In genomic region chr19:14440049-14440448, GRCh38 we compare ENCODE assay signal across 9 cellular contexts. TPM values are rescaled to one million over a fixed set of nuclear protein-coding genes. Genes with fewer than 3 reads are reported as not detected.
A peak's percentile ranks its signal among the peaks of the same experiment; 100 is the strongest.
DNase-seq lines count a peak whose midpoint lies in the region; ATAC-seq and TF ChIP-seq lines count a peak whose summit lies in the region.
"Had no signal": no experiment of that assay in that cellular context is flagged by ENCODE, and none has a peak within 500 bp of the region (broad histone marks: within the 10 kb centered on the region; RNA-seq: fewer than 3 reads in every experiment).

No MANE protein-coding gene starts in this region.

- H3K9me2 ChIP-seq in Loucy (replicated peaks; ENCODE audit: low read depth, low read length), result no peaks in the 10 kb centered on the region

- no peak for TF ChIP-seq CTCF in Loucy (conservative IDR thresholded peaks at IDR 0.05; ENCODE audit: low read length)
- TF ChIP-seq CTCF in vagina (IDR thresholded peaks at IDR 0.05), result no peak

- H3K9ac ChIP-seq in Loucy (ENCODE audit: low read depth, low read length, poor library complexity, severe bottlenecking), result peak overlapping the region; percentile 94

- DNase-seq in Ammon's horn (ENCODE audit: low spot score), result peak; percentile 61
- DNase-seq in activated T-cell treated with anti-CD3 and anti-CD28 coated beads for 24 hours (ENCODE audit: low read depth), result peak; percentile 75
- DNase-seq in cardiac septum (ENCODE audit: low spot score), result peak; percentile 96
- peak; percentile 48 to 71 for DNase-seq in stimulated activated CD4-positive, alpha-beta T cell treated with anti-CD3 and anti-CD28 coated beads, Interleukin-1b, Interleukin-23, amount 100 ng/mL, for 4 hours (ENCODE audit: low read depth in 2 of 2)
- DNase-seq in NCI-H2081 treated with DMSO at 0.1 percent for 48 hours (lab: John Stamatoyannopoulos, UW), result no peak
- DNase-seq in vagina (ENCODE audit: extremely low spot score in 2 of 2), result no peak

- H3K27ac ChIP-seq in vagina, result no peak overlapping the region

- H2AFZ ChIP-seq in Loucy (ENCODE audit: low read length), result peak overlapping the region; percentile 84

- peaks cover 12% of the 10 kb centered on the region for H4K20me1 ChIP-seq in Loucy (ENCODE audit: insufficient read depth, low read length, poor library complexity, severe bottlenecking)

- H3K4me2 ChIP-seq in Loucy (ENCODE audit: low read depth, low read length, poor library complexity, severe bottlenecking), result peak overlapping the region; percentile 100

- no peak for TF ChIP-seq POLR2A in vagina (IDR thresholded peaks at IDR 0.05)

- H3K4me3 ChIP-seq in Loucy (ENCODE audit: low read length, poor library complexity, severe bottlenecking), result peak overlapping the region; percentile 96
- peak overlapping the region in 1 of 2 donors; percentile 12 for H3K4me3 ChIP-seq in vagina

- ATAC-seq in GM21367 (IDR thresholded peaks at IDR 0.05; ENCODE audit: unreplicated experiment), result peak; percentile 49

- H3F3A ChIP-seq in Loucy (ENCODE audit: low read depth), result no peaks in the 10 kb centered on the region

- H3K4me1 ChIP-seq in Loucy (ENCODE audit: insufficient read depth, low read length, poor library complexity, severe bottlenecking), result peaks cover 26% of the 10 kb centered on the region
- H3K4me1 ChIP-seq in vagina, result peaks cover 24% of the 10 kb centered on the region

- intact Hi-C loops in cardiac septum (cut with DNase I), result no loop called here
- intact Hi-C loops in vagina (cut with DNase I), result no loop called here

- H3K79me2 ChIP-seq in Loucy (ENCODE audit: insufficient read depth, low read length), result peaks cover 65% of the 10 kb centered on the region

- H3K9me3 ChIP-seq in Loucy (ENCODE audit: insufficient read depth, low read depth, low read length) (no peaks in the 10 kb centered on the region), vagina (no peaks in the 10 kb centered on the region)

- H3K27me3 ChIP-seq in Loucy (ENCODE audit: insufficient read depth, low read length, poor library complexity, severe bottlenecking), result no peaks in the 10 kb centered on the region
- no peaks in the 10 kb centered on the region for H3K27me3 ChIP-seq in vagina

- peaks cover 26% of the 10 kb centered on the region; the same call in 1 of the 2 replicates for H3K36me3 ChIP-seq in Loucy (ENCODE audit: insufficient read depth, low read length)
- H3K36me3 ChIP-seq in vagina, result peaks cover 3 to 36% of the 10 kb centered on the region in 2 donors

RNA-seq across cellular contexts. Expression of gene PKN1, which starts 6.9 kb away (rescaled TPM):
- total RNA-seq in cardiac septum (136 TPM), vagina (72.7 TPM)

RNA-seq across cellular contexts. Expression of gene DDX39A, which starts 20.9 kb away (rescaled TPM):
- total RNA-seq in cardiac septum (26.7 TPM), vagina (81.8 TPM)

RNA-seq across cellular contexts. Expression of gene PTGER1, which starts 35.1 kb away (rescaled TPM):
- total RNA-seq in cardiac septum (not detected), vagina (not detected)
- total RNA-seq: temporal lobe had no signal

RNA-seq across cellular contexts. Expression of gene GIPC1, which starts 55.9 kb away (rescaled TPM):
- 49.5 TPM for total RNA-seq in cardiac septum
- 81.0 TPM for total RNA-seq in vagina

RNA-seq across cellular contexts. Expression of gene ADGRE5, which starts 58.8 kb away (rescaled TPM):
- total RNA-seq in cardiac septum, result 36.4 TPM
- total RNA-seq in vagina, result 43.5 TPM

Comparison
In these comparisons a context has a peak if more than half of its experiments do, and no peak if none do; other contexts are left out.
1. DNase-seq: peak in Ammon's horn (single experiment), activated T-cell treated with anti-CD3 and anti-CD28 coated beads for 24 hours (single experiment), cardiac septum (single experiment) and stimulated activated CD4-positive, alpha-beta T cell treated with anti-CD3 and anti-CD28 coated beads, Interleukin-1b, Interleukin-23, amount 100 ng/mL, for 4 hours (2 of 2); none in NCI-H2081 treated with DMSO at 0.1 percent for 48 hours (single experiment) and vagina (0 of 2).